In genomic region chr21:34992180-34992579, GRCh38 we compare ENCODE assay signal across 17 cellular contexts. TPM values are rescaled to one million over a fixed set of nuclear protein-coding genes. Genes with fewer than 3 reads are reported as not detected.
"Had no signal": no experiment of that assay in that cellular context is flagged by ENCODE, and none has a peak within 500 bp of the region (broad histone marks: within the 10 kb centered on the region; RNA-seq: fewer than 3 reads in every experiment).

No MANE protein-coding gene starts in this region.

- H3K36me3 Mint-ChIP-seq: activated CD8-positive, alpha-beta memory T cell treated with anti-CD3 and anti-CD28 coated beads, Interleukin-2, amount 10 ng/mL, durations not matched to agents 7 days and 5 days had no signal

- H3K27ac ChIP-seq: epithelial cell of prostate, gastroesophageal sphincter, left ventricle myocardium inferior, upper lobe of right lung, WERI-Rb-1 had no signal

- H3K27me3 ChIP-seq: upper lobe of right lung had no signal

- H3K9me3 ChIP-seq: gastroesophageal sphincter, left ventricle myocardium inferior, upper lobe of right lung had no signal

- H3K4me3 ChIP-seq: gastroesophageal sphincter, left ventricle myocardium inferior, upper lobe of right lung had no signal

- DNase-seq: activated CD4-positive, alpha-beta T cell treated with anti-CD3 and anti-CD28 coated beads, Interleukin-2, amount 10 ng/mL, durations not matched to agents 7 days and 5 days; activated CD4-positive, CD25-positive, alpha-beta regulatory T cell treated with anti-CD3 and anti-CD28 coated beads, Interleukin-2, amount 50 U/mL, for 72 hours; activated CD8-positive, alpha-beta memory T cell treated with anti-CD3 and anti-CD28 coated beads, Interleukin-2, amount 10 ng/mL, durations not matched to agents 7 days and 5 days; activated CD8-positive, alpha-beta T cell treated with anti-CD3 and anti-CD28 coated beads for 36 hours; activated T-cell treated with anti-CD3 and anti-CD28 coated beads for 4 hours; cortex of kidney; left ventricle myocardium inferior; small intestine; stimulated activated CD4-positive, alpha-beta T cell treated with anti-CD3 and anti-CD28 coated beads, Interleukin-2, amount 100 ng/mL, for 24 hours; stimulated activated naive CD4-positive, alpha-beta T cell treated with Interleukin-2 at 50 U/mL for 16 hours; T-helper 1 cell; upper lobe of right lung; WERI-Rb-1 had no signal

- H3K27me3 Mint-ChIP-seq: activated CD4-positive, alpha-beta T cell treated with anti-CD3 and anti-CD28 coated beads, Interleukin-2, amount 10 ng/mL, durations not matched to agents 7 days and 5 days; activated CD8-positive, alpha-beta memory T cell treated with anti-CD3 and anti-CD28 coated beads, Interleukin-2, amount 10 ng/mL, durations not matched to agents 7 days and 5 days; activated CD8-positive, alpha-beta T cell treated with anti-CD3 and anti-CD28 coated beads for 36 hours had no signal

- H3K36me3 ChIP-seq: gastroesophageal sphincter, left ventricle myocardium inferior, upper lobe of right lung, WERI-Rb-1 had no signal

- H3K4me3 Mint-ChIP-seq: activated CD4-positive, alpha-beta T cell treated with anti-CD3 and anti-CD28 coated beads, Interleukin-2, amount 10 ng/mL, durations not matched to agents 7 days and 5 days; activated CD8-positive, alpha-beta memory T cell treated with anti-CD3 and anti-CD28 coated beads, Interleukin-2, amount 10 ng/mL, durations not matched to agents 7 days and 5 days; activated CD8-positive, alpha-beta T cell treated with anti-CD3 and anti-CD28 coated beads for 36 hours had no signal

- H3K9me3 Mint-ChIP-seq: activated CD4-positive, alpha-beta T cell treated with anti-CD3 and anti-CD28 coated beads, Interleukin-2, amount 10 ng/mL, durations not matched to agents 7 days and 5 days; activated CD8-positive, alpha-beta T cell treated with anti-CD3 and anti-CD28 coated beads for 36 hours; activated naive CD4-positive, alpha-beta T cell treated with anti-CD3 and anti-CD28 coated beads, Interleukin-2, amount 50 U/mL, for 72 hours had no signal

- H3K27ac Mint-ChIP-seq: activated CD4-positive, alpha-beta T cell treated with anti-CD3 and anti-CD28 coated beads, Interleukin-2, amount 10 ng/mL, durations not matched to agents 7 days and 5 days; activated CD8-positive, alpha-beta memory T cell treated with anti-CD3 and anti-CD28 coated beads, Interleukin-2, amount 10 ng/mL, durations not matched to agents 7 days and 5 days; activated CD8-positive, alpha-beta T cell treated with anti-CD3 and anti-CD28 coated beads for 36 hours; activated naive CD4-positive, alpha-beta T cell treated with anti-CD3 and anti-CD28 coated beads, Interleukin-2, amount 50 U/mL, for 72 hours had no signal

- ATAC-seq: activated CD8-positive, alpha-beta memory T cell treated with anti-CD3 and anti-CD28 coated beads, Interleukin-2, amount 10 ng/mL, durations not matched to agents 7 days and 5 days; activated CD8-positive, alpha-beta T cell treated with anti-CD3 and anti-CD28 coated beads for 36 hours; activated naive CD4-positive, alpha-beta T cell treated with anti-CD3 and anti-CD28 coated beads, Interleukin-2, amount 50 U/mL, for 72 hours; gastroesophageal sphincter had no signal

- H3K4me1 ChIP-seq: gastroesophageal sphincter had no signal

RNA-seq across cellular contexts. Expression of gene RUNX1, which starts 56.9 kb away (rescaled TPM):
- polyA plus RNA-seq: neural cell had no signal
